1 cellular context compared by ENCODE assay signal in the genomic region with DNA sequence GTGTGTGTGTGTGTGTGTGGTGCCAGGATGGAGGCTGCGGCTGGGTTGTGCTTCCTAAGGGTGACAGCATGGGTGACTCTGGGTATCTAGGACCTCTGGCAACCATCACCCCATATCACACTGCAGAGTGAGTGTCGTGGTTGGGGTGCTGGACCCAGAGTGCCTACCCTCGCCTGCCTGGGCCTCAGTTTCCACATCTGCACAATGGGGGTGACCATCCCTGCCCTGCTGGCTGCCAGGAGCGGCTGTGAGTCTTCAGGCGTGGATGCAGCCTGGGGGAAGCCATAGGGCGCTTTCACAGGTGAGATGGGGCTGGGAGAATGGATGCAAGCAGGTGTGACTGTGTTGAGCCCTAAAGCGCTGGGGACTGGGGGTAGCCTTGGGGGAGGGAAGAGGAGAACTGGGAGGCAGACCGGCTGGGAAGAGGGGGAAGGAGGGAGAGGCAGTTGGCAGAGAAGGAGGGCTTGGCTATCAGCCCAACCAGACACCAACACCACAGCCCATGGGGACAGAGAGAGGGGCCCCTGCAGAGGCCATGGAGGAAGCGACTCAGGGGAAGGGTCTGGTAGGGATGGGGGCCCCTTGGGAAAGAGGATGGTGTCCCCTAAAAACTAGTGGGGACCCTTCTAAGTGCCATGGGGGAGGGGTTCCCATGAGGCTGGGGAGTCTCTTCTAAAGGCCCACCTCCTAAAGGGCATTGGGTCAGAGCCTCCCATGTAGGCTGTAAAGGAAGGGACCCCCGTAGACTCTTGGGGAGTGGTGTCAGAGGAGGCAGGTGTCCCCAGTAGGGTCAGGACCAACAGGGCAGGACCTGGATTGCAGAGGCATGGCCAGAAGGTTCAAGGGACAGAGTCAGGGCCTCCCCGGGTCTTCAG.
TF ChIP-seq lines count a peak whose summit lies in the region.

No MANE protein-coding gene starts in this region.

TF ChIP-seq in K562, 482 proteins besides CTCF, POLR2A, EP300 and RAD21:
- no peak for TF ChIP-seq CREB1 (IDR thresholded peaks at IDR 0.05)
- 0 out of 2 replicates have a peak, but pooled peaks have one; percentile 21 for TF ChIP-seq CREB1 (CRISPR knock-in tag; IDR thresholded peaks at IDR 0.05)
- TF ChIP-seq POLR2AphosphoS2 (IDR thresholded peaks at IDR 0.05; ENCODE audit: low read length) = no peak
- no peak for TF ChIP-seq RFX7 (CRISPR knock-in tag; IDR thresholded peaks at IDR 0.05)
- TF ChIP-seq KDM1A (IDR thresholded peaks at IDR 0.05) = 0 out of 4 replicates have a peak, but pooled peaks of 1 of the 2 experiments have one; percentile 17
- TF ChIP-seq RBM25 (IDR thresholded peaks at IDR 0.05; ENCODE audit: low read depth, low read length, severe bottlenecking) = peak; percentile 27
- no peak for TF ChIP-seq KDM5B (IDR thresholded peaks at IDR 0.05; ENCODE audit: insufficient replicate concordance, low read depth, low read length)
